Comparison of ENCODE assay signal across 1 cellular context in genomic region chr11:92941676-92942571, GRCh38.
TF ChIP-seq lines count a peak whose summit lies in the region.

No MANE protein-coding gene starts in this region.

TF ChIP-seq in HCT116, 20 proteins besides CTCF, POLR2A, EP300 and RAD21 (continued from another document):
- TF ChIP-seq TCF7L2 (IDR thresholded peaks at IDR 0.05; ENCODE audit: borderline replicate concordance, extremely low read depth, insufficient read depth, insufficient read length) (no peak), JUND (IDR thresholded peaks at IDR 0.05) (no peak), ZBTB33 (IDR thresholded peaks at IDR 0.05; ENCODE audit: extremely low read depth, insufficient replicate concordance, low read length) (no peak)
TF ChIP-seq in HCT116: peak in this region for 0.
